In genomic region chr11:86066033-86066432, GRCh38 we compare ENCODE assay signal across 9 cellular contexts. TPM values are rescaled to one million over a fixed set of nuclear protein-coding genes. Genes with fewer than 3 reads are reported as not detected.
DNase-seq lines count a peak whose midpoint lies in the region; ATAC-seq, FAIRE-seq and TF ChIP-seq lines count a peak whose summit lies in the region.
"Had no signal": no experiment of that assay in that cellular context is flagged by ENCODE, and none has a peak within 500 bp of the region (broad histone marks: within the 10 kb centered on the region; RNA-seq: fewer than 3 reads in every experiment).

No MANE protein-coding gene starts in this region.

- H3F3A ChIP-seq in OCI-LY1 (ENCODE audit: insufficient read depth, low read length), result 0 out of 2 replicates have a peak, but pooled peaks cover under 1% of the 10 kb centered on the region

- no peak overlapping the region for H2BK20ac ChIP-seq in H1 (ENCODE audit: low read length)

- H3K4me3 ChIP-seq in CD4-positive, CD25-positive, alpha-beta regulatory T cell (ENCODE audit: low read depth, low read length), result peak overlapping the region; percentile 99
- peak overlapping the region; percentile 75 for H3K4me3 ChIP-seq in OCI-LY1 (ENCODE audit: low read depth, low read length, poor library complexity, severe bottlenecking)
- peak overlapping the region in 2 of 4 experiments; percentile 11 to 97; a peak in 4 of 8 replicates for H3K4me3 ChIP-seq in H1 (ENCODE audit: extremely low read depth in 1 of 4, insufficient read depth in 2 of 4, low read depth in 3 of 4, low read length in 4 of 4)
- peak overlapping the region; percentile 91 for H3K4me3 ChIP-seq in osteoblast (ENCODE audit: insufficient read depth, low read length)

- no peaks in the 10 kb centered on the region for H3K79me1 ChIP-seq in H1 (ENCODE audit: low read depth, low read length)

- no peak for FAIRE-seq in H1 (lab: Jason Lieb, UNC)

- CTCF ChIA-PET in H1 (lab: Charles Lee; ENCODE audit: partially characterized antibody), result interaction anchor here (0.9 kb wide), 1 partner anchor 226 kb away, joined by 6 read pairs; no protein-coding TSS in a partner anchor

- DNase-seq in CD4-positive, CD25-positive, alpha-beta regulatory T cell, result no peak
- DNase-seq in H1 (ENCODE audit: low read depth in 1 of 2, low spot score in 2 of 2) (no peak), osteoblast (ENCODE audit: insufficient read length, low spot score, missing footprints) (no peak), NCI-H510A (lab: John Stamatoyannopoulos, UW) (no peak), NCI-H82 (lab: John Stamatoyannopoulos, UW) (no peak), germinal center (ENCODE audit: low spot score) (no peak)
- DNase-seq: KG1 had no signal

- peak overlapping the region; percentile 97 to 100 (median 100) for H3K4me3 Mint-ChIP-seq in CD4-positive, CD25-positive, alpha-beta regulatory T cell

- H3K23ac ChIP-seq in H1 (ENCODE audit: insufficient read length), result no peak overlapping the region

- TF ChIP-seq CTCF in OCI-LY1 (IDR thresholded peaks at IDR 0.05; ENCODE audit: low read length) (no peak), H1 (IDR thresholded peaks at IDR 0.05; ENCODE audit: control extremely low read depth in 1 of 3, insufficient read depth in 1 of 3, low read depth in 1 of 3, low read length in 3 of 3) (no peak), osteoblast (IDR thresholded peaks at IDR 0.05; ENCODE audit: extremely low read depth, low read depth, low read length) (no peak)

- no peak overlapping the region for H2AFZ ChIP-seq in OCI-LY1 (ENCODE audit: low read length)
- H2AFZ ChIP-seq in H1 (ENCODE audit: low read length), result no peak overlapping the region
- H2AFZ ChIP-seq in osteoblast (ENCODE audit: low read length), result no peak overlapping the region

- no peak overlapping the region for H2BK5ac ChIP-seq in H1 (ENCODE audit: low read depth, low read length)

- H4K91ac ChIP-seq in H1 (replicated peaks; ENCODE audit: insufficient read length, low read length), result no peak overlapping the region

- peaks cover 0 to 2% (median 0%) of the 10 kb centered on the region in 7 donors for H3K9me3 Mint-ChIP-seq in CD4-positive, CD25-positive, alpha-beta regulatory T cell

- 59% methylated on average over 3 of the region's 3 CpGs; no CpG with 5 or more reads in 1 of the 2 experiments for WGBS in H1 (ENCODE audit: extremely low coverage in 1 of 2, insufficient coverage in 1 of 2, insufficient read length in 1 of 2, insufficient replicate concordance in 2 of 2, low coverage in 1 of 2, low lambda C conversion rate in 2 of 2, missing lambda C conversion rate in 1 of 2), 2 experiments

- H3K9ac ChIP-seq in OCI-LY1 (ENCODE audit: low read length) (peak overlapping the region; percentile 80), H1 (replicated peaks in 1 of 4; ENCODE audit: extremely low read depth in 1 of 4, low read depth in 3 of 4, low read length in 3 of 4) (no peak overlapping the region)

- POLR2A ChIA-PET in H1 (lab: Charles Lee; ENCODE audit: partially characterized antibody), result no interaction called here

- H3K4me1 Mint-ChIP-seq in CD4-positive, CD25-positive, alpha-beta regulatory T cell, result peaks cover 28 to 67% (median 49%) of the 10 kb centered on the region in 4 donors

- H3K27me3 ChIP-seq in CD4-positive, CD25-positive, alpha-beta regulatory T cell (ENCODE audit: control insufficient read depth, insufficient read depth, low read length), result no peaks in the 10 kb centered on the region
- no peaks in the 10 kb centered on the region for H3K27me3 ChIP-seq in OCI-LY1 (ENCODE audit: insufficient read depth, low read length)
- no peaks in the 10 kb centered on the region for H3K27me3 ChIP-seq in H1 (replicated peaks in 1 of 4; ENCODE audit: control insufficient read depth in 3 of 4, extremely low read depth in 1 of 4, insufficient read depth in 3 of 4, low read length in 3 of 4)
- no peaks in the 10 kb centered on the region for H3K27me3 ChIP-seq in osteoblast (ENCODE audit: insufficient read depth, low read length)

- H4K20me1 ChIP-seq in OCI-LY1 (ENCODE audit: insufficient read depth, low read length), result no peaks in the 10 kb centered on the region
- peaks cover 5 to 9% of the 10 kb centered on the region in 2 experiments for H4K20me1 ChIP-seq in H1 (replicated peaks in 1 of 2; ENCODE audit: control insufficient read depth in 1 of 2, insufficient read depth in 2 of 2, low read length in 2 of 2)
- H4K20me1 ChIP-seq in osteoblast (ENCODE audit: insufficient read depth, low read length), result peaks cover 62% of the 10 kb centered on the region

- no peak overlapping the region for H3K14ac ChIP-seq in H1 (ENCODE audit: insufficient read length)

- peak overlapping the region; percentile 88 for H3K27ac ChIP-seq in CD4-positive, CD25-positive, alpha-beta regulatory T cell (ENCODE audit: insufficient read depth, low read length, poor library complexity, severe bottlenecking)
- peak overlapping the region; percentile 67 for H3K27ac ChIP-seq in OCI-LY1 (ENCODE audit: low read depth, low read length, poor library complexity, severe bottlenecking)
- no peak overlapping the region for H3K27ac ChIP-seq in H1 (ENCODE audit: low read depth, low read length)
- peak overlapping the region; percentile 81 for H3K27ac ChIP-seq in osteoblast (ENCODE audit: low read depth, low read length)

- H3K56ac ChIP-seq in H1 (replicated peaks; ENCODE audit: insufficient read length, low read depth, low read length), result no peak overlapping the region

- H3K18ac ChIP-seq in H1 (ENCODE audit: extremely low read depth, low read length), result no peak overlapping the region

- no peak overlapping the region for H3K4ac ChIP-seq in H1 (replicated peaks; ENCODE audit: insufficient read length, low read depth, low read length)

- H2BK15ac ChIP-seq in H1 (ENCODE audit: low read length), result no peak overlapping the region

- H3K36me3 ChIP-seq in CD4-positive, CD25-positive, alpha-beta regulatory T cell (ENCODE audit: control insufficient read depth, insufficient read depth, low read length), result no peaks in the 10 kb centered on the region
- peaks cover 9% of the 10 kb centered on the region for H3K36me3 ChIP-seq in OCI-LY1 (ENCODE audit: insufficient read depth, low read length)
- H3K36me3 ChIP-seq in H1 (ENCODE audit: control insufficient read depth in 2 of 4, insufficient read depth in 4 of 4, low read length in 3 of 4), result no peaks in the 10 kb centered on the region
- no peaks in the 10 kb centered on the region for H3K36me3 ChIP-seq in osteoblast (ENCODE audit: insufficient read depth, low read length)

- H3K23me2 ChIP-seq in H1 (ENCODE audit: low read depth, low read length), result peaks cover 5% of the 10 kb centered on the region; the same call in 1 of the 2 replicates

- H3K36me3 Mint-ChIP-seq in CD4-positive, CD25-positive, alpha-beta regulatory T cell, result no peaks in the 10 kb centered on the region

- no peak overlapping the region for H4K5ac ChIP-seq in H1 (ENCODE audit: insufficient read length, low read depth, low read length)

- no peak for TF ChIP-seq POLR2A in H1 (IDR thresholded peaks at IDR 0.05; ENCODE audit: control extremely low read depth in 1 of 2, low read depth in 2 of 2, low read length in 2 of 2)

- H3K79me2 ChIP-seq in OCI-LY1 (ENCODE audit: insufficient read depth, low read length) (peaks cover 74% of the 10 kb centered on the region), H1 (ENCODE audit: control insufficient read depth in 1 of 2, insufficient read depth in 2 of 2, low read length in 2 of 2) (peaks cover 16 to 75% of the 10 kb centered on the region in 2 experiments), osteoblast (ENCODE audit: insufficient read depth, low read length) (peaks cover 79% of the 10 kb centered on the region)

- H3K9me2 ChIP-seq in OCI-LY1 (ENCODE audit: low read depth, low read length), result no peaks in the 10 kb centered on the region

- H2AK5ac ChIP-seq in H1 (ENCODE audit: low read depth, low read length), result no peak overlapping the region

- H3K27me3 Mint-ChIP-seq in CD4-positive, CD25-positive, alpha-beta regulatory T cell, result peaks cover 5% of the 10 kb centered on the region

- H2BK120ac ChIP-seq in H1 (replicated peaks; ENCODE audit: low read depth, low read length), result no peak overlapping the region

- no peak overlapping the region for H2BK12ac ChIP-seq in H1 (ENCODE audit: low read depth, low read length)

- peak overlapping the region; percentile 81 for H3K4me2 ChIP-seq in OCI-LY1 (ENCODE audit: low read length)
- H3K4me2 ChIP-seq in H1 (ENCODE audit: insufficient read depth in 1 of 2, low read depth in 2 of 2, low read length in 2 of 2), result peak overlapping the region; percentile 81 to 84; a peak in 2 of 4 replicates
- H3K4me2 ChIP-seq in osteoblast (ENCODE audit: insufficient read depth, low read length), result peak overlapping the region; percentile 81

- H3K4me1 ChIP-seq in CD4-positive, CD25-positive, alpha-beta regulatory T cell (ENCODE audit: control insufficient read depth, insufficient read depth, low read length, poor library complexity, severe bottlenecking), result peaks cover 53% of the 10 kb centered on the region
- peaks cover 57% of the 10 kb centered on the region for H3K4me1 ChIP-seq in OCI-LY1 (ENCODE audit: insufficient read depth, low read length, severe bottlenecking)
- H3K4me1 ChIP-seq in H1 (replicated peaks in 1 of 4; ENCODE audit: control insufficient read depth in 3 of 4, insufficient read depth in 4 of 4, low read length in 3 of 4), result peaks cover 0 to 9% (median 2%) of the 10 kb centered on the region in 4 experiments; a peak in 6 of 7 replicates
- peaks cover 50% of the 10 kb centered on the region for H3K4me1 ChIP-seq in osteoblast (ENCODE audit: insufficient read depth, low read length)

- no peak overlapping the region for H4K8ac ChIP-seq in H1 (ENCODE audit: extremely low read depth, insufficient read depth, low read length)

- no peak for TF ChIP-seq RAD21 in H1 (IDR thresholded peaks at IDR 0.05 in 1 of 2, conservative IDR thresholded peaks at IDR 0.05 in 1 of 2; ENCODE audit: low read depth in 2 of 2, low read length in 2 of 2)

- TF ChIP-seq EP300 in H1 (IDR thresholded peaks at IDR 0.05; ENCODE audit: borderline replicate concordance in 1 of 2, low read depth in 2 of 2, low read length in 2 of 2), result no peak

- ATAC-seq in CD4-positive, CD25-positive, alpha-beta regulatory T cell (ENCODE audit: low read depth in 2 of 2), result no peak
- no peak for ATAC-seq in GM19328 (IDR thresholded peaks at IDR 0.05; ENCODE audit: unreplicated experiment)

- peak overlapping the region; percentile 98 to 100 (median 99) for H3K27ac Mint-ChIP-seq in CD4-positive, CD25-positive, alpha-beta regulatory T cell

- no peaks in the 10 kb centered on the region for H3K9me3 ChIP-seq in CD4-positive, CD25-positive, alpha-beta regulatory T cell (ENCODE audit: control insufficient read depth in 2 of 2, low read length in 2 of 2)
- peaks cover 6% of the 10 kb centered on the region for H3K9me3 ChIP-seq in OCI-LY1 (ENCODE audit: low read length)
- H3K9me3 ChIP-seq in H1 (ENCODE audit: insufficient read depth in 2 of 2, low read depth in 1 of 2, low read length in 1 of 2), result no peaks in the 10 kb centered on the region
- no peaks in the 10 kb centered on the region for H3K9me3 ChIP-seq in osteoblast (ENCODE audit: low read depth, low read length)

RNA-seq across cellular contexts. Expression of gene PICALM, which starts 2.9 kb away (rescaled TPM):
- 194 TPM for total RNA-seq in CD4-positive, CD25-positive, alpha-beta regulatory T cell
- polyA plus RNA-seq in CD4-positive, CD25-positive, alpha-beta regulatory T cell, result 10 to 100 TPM; 19.9 to 25.8 (median 23.2) TPM
- 63.5 and 69.4 TPM in 2 replicates for total RNA-seq in H1 (2021; fragmentation: NEBNext Ultra II Directional; extraction: Animal tissue kit (Norgen Biotek cat#: 25700))
- polyA plus RNA-seq in H1 (2011; rRNA removed), result 49.7 and 71.3 TPM in 2 replicates
- polyA plus RNA-seq in H1 (2011; cell fraction: cytosol; rRNA removed), result 64.2 TPM
- polyA plus RNA-seq in H1 (2011; cell fraction: nucleus; rRNA removed), result 52.6 TPM
- polyA plus RNA-seq in H1 (2012, experiment 1 of 2), result 36.4 to 49.3 TPM (median 46.6 TPM) in 4 replicates
- polyA plus RNA-seq in H1 (2012, experiment 2 of 2), result 5.0 TPM
- 45.6 TPM for polyA plus RNA-seq in H1 (2013, experiment 1 of 2)
- 45.0 TPM for polyA plus RNA-seq in H1 (2013, experiment 2 of 2)
- 170 and 203 TPM in 2 replicates for polyA minus RNA-seq in H1 (2011; rRNA and poly(A)+ RNA removed)
- 87.3 TPM for polyA minus RNA-seq in H1 (2011; cell fraction: cytosol; rRNA and poly(A)+ RNA removed)
- 168 TPM for polyA minus RNA-seq in H1 (2011; cell fraction: nucleus; rRNA and poly(A)+ RNA removed)
- 313 and 324 TPM in 2 replicates for total RNA-seq in osteoblast
